1 cellular context compared by ENCODE assay signal in the genomic region with DNA sequence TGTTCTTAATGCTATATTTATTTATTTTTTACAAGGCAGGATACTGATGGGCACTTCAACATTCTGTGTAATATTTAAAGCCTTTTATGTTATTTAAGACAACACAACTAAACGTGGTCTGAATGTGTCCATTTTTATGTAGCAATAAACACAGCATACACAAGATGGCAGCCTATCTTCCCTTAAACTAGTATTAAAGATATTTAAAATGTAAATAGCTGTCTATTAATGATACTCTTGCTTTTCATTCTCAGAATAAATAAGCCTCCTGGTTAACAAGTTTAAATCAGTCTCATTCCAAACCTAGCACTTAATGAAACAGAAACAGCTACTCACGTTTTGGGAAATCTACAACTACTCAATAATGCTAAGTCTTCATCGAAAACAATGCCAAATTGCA.
TF ChIP-seq lines count a peak whose summit lies in the region.

No MANE protein-coding gene starts in this region.

TF ChIP-seq in K562, 482 proteins besides CTCF, POLR2A, EP300 and RAD21 (continued from another document):
- TF ChIP-seq, protein P1, sequence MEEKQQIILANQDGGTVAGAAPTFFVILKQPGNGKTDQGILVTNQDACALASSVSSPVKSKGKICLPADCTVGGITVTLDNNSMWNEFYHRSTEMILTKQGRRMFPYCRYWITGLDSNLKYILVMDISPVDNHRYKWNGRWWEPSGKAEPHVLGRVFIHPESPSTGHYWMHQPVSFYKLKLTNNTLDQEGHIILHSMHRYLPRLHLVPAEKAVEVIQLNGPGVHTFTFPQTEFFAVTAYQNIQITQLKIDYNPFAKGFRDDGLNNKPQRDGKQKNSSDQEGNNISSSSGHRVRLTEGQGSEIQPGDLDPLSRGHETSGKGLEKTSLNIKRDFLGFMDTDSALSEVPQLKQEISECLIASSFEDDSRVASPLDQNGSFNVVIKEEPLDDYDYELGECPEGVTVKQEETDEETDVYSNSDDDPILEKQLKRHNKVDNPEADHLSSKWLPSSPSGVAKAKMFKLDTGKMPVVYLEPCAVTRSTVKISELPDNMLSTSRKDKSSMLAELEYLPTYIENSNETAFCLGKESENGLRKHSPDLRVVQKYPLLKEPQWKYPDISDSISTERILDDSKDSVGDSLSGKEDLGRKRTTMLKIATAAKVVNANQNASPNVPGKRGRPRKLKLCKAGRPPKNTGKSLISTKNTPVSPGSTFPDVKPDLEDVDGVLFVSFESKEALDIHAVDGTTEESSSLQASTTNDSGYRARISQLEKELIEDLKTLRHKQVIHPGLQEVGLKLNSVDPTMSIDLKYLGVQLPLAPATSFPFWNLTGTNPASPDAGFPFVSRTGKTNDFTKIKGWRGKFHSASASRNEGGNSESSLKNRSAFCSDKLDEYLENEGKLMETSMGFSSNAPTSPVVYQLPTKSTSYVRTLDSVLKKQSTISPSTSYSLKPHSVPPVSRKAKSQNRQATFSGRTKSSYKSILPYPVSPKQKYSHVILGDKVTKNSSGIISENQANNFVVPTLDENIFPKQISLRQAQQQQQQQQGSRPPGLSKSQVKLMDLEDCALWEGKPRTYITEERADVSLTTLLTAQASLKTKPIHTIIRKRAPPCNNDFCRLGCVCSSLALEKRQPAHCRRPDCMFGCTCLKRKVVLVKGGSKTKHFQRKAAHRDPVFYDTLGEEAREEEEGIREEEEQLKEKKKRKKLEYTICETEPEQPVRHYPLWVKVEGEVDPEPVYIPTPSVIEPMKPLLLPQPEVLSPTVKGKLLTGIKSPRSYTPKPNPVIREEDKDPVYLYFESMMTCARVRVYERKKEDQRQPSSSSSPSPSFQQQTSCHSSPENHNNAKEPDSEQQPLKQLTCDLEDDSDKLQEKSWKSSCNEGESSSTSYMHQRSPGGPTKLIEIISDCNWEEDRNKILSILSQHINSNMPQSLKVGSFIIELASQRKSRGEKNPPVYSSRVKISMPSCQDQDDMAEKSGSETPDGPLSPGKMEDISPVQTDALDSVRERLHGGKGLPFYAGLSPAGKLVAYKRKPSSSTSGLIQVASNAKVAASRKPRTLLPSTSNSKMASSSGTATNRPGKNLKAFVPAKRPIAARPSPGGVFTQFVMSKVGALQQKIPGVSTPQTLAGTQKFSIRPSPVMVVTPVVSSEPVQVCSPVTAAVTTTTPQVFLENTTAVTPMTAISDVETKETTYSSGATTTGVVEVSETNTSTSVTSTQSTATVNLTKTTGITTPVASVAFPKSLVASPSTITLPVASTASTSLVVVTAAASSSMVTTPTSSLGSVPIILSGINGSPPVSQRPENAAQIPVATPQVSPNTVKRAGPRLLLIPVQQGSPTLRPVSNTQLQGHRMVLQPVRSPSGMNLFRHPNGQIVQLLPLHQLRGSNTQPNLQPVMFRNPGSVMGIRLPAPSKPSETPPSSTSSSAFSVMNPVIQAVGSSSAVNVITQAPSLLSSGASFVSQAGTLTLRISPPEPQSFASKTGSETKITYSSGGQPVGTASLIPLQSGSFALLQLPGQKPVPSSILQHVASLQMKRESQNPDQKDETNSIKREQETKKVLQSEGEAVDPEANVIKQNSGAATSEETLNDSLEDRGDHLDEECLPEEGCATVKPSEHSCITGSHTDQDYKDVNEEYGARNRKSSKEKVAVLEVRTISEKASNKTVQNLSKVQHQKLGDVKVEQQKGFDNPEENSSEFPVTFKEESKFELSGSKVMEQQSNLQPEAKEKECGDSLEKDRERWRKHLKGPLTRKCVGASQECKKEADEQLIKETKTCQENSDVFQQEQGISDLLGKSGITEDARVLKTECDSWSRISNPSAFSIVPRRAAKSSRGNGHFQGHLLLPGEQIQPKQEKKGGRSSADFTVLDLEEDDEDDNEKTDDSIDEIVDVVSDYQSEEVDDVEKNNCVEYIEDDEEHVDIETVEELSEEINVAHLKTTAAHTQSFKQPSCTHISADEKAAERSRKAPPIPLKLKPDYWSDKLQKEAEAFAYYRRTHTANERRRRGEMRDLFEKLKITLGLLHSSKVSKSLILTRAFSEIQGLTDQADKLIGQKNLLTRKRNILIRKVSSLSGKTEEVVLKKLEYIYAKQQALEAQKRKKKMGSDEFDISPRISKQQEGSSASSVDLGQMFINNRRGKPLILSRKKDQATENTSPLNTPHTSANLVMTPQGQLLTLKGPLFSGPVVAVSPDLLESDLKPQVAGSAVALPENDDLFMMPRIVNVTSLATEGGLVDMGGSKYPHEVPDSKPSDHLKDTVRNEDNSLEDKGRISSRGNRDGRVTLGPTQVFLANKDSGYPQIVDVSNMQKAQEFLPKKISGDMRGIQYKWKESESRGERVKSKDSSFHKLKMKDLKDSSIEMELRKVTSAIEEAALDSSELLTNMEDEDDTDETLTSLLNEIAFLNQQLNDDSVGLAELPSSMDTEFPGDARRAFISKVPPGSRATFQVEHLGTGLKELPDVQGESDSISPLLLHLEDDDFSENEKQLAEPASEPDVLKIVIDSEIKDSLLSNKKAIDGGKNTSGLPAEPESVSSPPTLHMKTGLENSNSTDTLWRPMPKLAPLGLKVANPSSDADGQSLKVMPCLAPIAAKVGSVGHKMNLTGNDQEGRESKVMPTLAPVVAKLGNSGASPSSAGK (IDR thresholded peaks at IDR 0.05): no peak
- TF ChIP-seq, protein P2, sequence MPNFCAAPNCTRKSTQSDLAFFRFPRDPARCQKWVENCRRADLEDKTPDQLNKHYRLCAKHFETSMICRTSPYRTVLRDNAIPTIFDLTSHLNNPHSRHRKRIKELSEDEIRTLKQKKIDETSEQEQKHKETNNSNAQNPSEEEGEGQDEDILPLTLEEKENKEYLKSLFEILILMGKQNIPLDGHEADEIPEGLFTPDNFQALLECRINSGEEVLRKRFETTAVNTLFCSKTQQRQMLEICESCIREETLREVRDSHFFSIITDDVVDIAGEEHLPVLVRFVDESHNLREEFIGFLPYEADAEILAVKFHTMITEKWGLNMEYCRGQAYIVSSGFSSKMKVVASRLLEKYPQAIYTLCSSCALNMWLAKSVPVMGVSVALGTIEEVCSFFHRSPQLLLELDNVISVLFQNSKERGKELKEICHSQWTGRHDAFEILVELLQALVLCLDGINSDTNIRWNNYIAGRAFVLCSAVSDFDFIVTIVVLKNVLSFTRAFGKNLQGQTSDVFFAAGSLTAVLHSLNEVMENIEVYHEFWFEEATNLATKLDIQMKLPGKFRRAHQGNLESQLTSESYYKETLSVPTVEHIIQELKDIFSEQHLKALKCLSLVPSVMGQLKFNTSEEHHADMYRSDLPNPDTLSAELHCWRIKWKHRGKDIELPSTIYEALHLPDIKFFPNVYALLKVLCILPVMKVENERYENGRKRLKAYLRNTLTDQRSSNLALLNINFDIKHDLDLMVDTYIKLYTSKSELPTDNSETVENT (CRISPR knock-in tag; IDR thresholded peaks at IDR 0.05): no peak
- TF ChIP-seq SIN3B (IDR thresholded peaks at IDR 0.05; ENCODE audit: low read depth): no peak
